Comparison of ENCODE assay signal across 20 cellular contexts in the genomic region with DNA sequence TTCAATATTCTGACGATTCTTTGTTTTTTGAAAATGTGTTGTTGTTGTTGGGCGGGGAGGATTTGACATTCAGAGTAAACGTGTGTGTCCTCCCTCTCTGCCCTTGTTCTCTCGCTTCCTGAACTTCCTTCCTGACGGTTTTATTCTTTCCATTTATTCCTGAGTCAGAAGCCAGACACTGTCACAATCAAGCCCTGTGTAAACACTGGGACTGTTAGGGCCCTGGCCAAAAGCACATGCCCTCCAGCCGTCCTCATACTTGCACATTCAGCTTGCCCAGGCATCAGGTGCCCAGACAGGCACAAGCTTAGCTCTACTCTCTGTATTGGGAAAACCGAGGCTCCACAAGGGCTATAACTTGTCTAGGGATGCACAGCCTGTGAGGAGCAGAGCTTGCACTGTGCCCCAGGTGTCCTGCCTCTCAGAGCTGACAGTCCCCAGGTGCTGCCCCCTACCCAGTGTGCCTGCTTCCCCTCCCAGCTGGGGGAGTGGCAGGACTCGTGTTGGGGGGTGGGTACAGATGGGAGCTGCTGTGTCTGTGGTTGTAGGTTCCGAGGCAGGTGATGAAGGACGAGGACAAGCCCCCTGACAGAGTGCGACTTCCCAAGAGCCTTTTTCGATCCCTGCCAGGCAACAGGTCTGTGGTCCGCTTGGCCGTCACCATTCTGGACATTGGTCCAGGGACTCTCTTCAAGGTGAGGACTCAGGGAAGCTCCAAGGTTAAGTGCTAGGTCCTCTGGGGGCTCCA. TPM values are rescaled to one million over a fixed set of nuclear protein-coding genes. Genes with fewer than 3 reads are reported as not detected.
DNase-seq lines count a peak whose midpoint lies in the region; ATAC-seq and TF ChIP-seq lines count a peak whose summit lies in the region.
"Had no signal": no experiment of that assay in that cellular context is flagged by ENCODE, and none has a peak within 500 bp of the region (broad histone marks: within the 10 kb centered on the region; RNA-seq: fewer than 3 reads in every experiment).

No MANE protein-coding gene starts in this region.

- H3K4me1 ChIP-seq in right atrium auricular region = peaks cover 0 to 9% of the 10 kb centered on the region in 2 donors
- peaks cover 20% of the 10 kb centered on the region for H3K4me1 ChIP-seq in body of pancreas
- peaks cover 0 to 28% of the 10 kb centered on the region in 2 donors for H3K4me1 ChIP-seq in left lung
- H3K4me1 ChIP-seq: adrenal gland, foreskin keratinocyte, Peyer's patch, psoas muscle had no signal

- ATAC-seq in Right ventricle myocardium superior (ENCODE audit: poor library complexity) (peak; percentile 83), body of pancreas (peak; percentile 96), left lung (peak; percentile 65), GM18873 (IDR thresholded peaks at IDR 0.05; ENCODE audit: low FRiP score, unreplicated experiment) (no peak)
- ATAC-seq: foreskin keratinocyte; naive thymus-derived CD4-positive, alpha-beta T cell had no signal

- no peak for TF ChIP-seq POLR2A in body of pancreas (IDR thresholded peaks at IDR 0.05)

- H3K27me3 ChIP-seq in right atrium auricular region (no peaks in the 10 kb centered on the region), body of pancreas (no peaks in the 10 kb centered on the region), left lung (no peaks in the 10 kb centered on the region)
- H3K27me3 ChIP-seq: adrenal gland, Peyer's patch had no signal

- no peak for DNase-seq in Right ventricle myocardium superior
- DNase-seq in right atrium auricular region (ENCODE audit: low spot score) = no peak
- DNase-seq in body of pancreas = peak; percentile 76 to 89 (median 86)
- no peak for DNase-seq in left lung
- no peak for DNase-seq in NCI-H146 (lab: John Stamatoyannopoulos, UW)
- DNase-seq in activated CD4-positive, alpha-beta T cell treated with anti-CD3 and anti-CD28 coated beads, Interleukin-2, amount 50 U/mL, for 48 hours = no peak
- no peak for DNase-seq in GM03348 (ENCODE audit: low spot score)
- DNase-seq: adrenal gland; foreskin keratinocyte; MM.1S; naive thymus-derived CD4-positive, alpha-beta T cell; NCI-H187 treated with DMSO at 0.1 percent for 48 hours; NCI-H526; Peyer's patch; psoas muscle; T-helper 1 cell had no signal

- H3K36me3 ChIP-seq in right atrium auricular region (no peaks in the 10 kb centered on the region), body of pancreas (replicated peaks in 1 of 2; ENCODE audit: insufficient read depth in 1 of 2, low read depth in 2 of 2) (no peaks in the 10 kb centered on the region), left lung (peaks cover 0 to 14% of the 10 kb centered on the region in 2 donors)
- H3K36me3 ChIP-seq: adrenal gland, Peyer's patch had no signal

- WGBS in body of pancreas, 2 donors = 14 to 42% methylated on average over 9 to 14 of the region's 14 CpGs

- intact Hi-C loops in Right ventricle myocardium superior (cut with DNase I) (no loop called here), body of pancreas (cut with DNase I) (no loop called here), left lung (cut with DNase I) (no loop called here)

- no peak for TF ChIP-seq CTCF in right atrium auricular region (IDR thresholded peaks at IDR 0.05)
- TF ChIP-seq CTCF in body of pancreas (IDR thresholded peaks at IDR 0.05) = peak in 1 of 7 experiments; percentile 13
- no peak for TF ChIP-seq CTCF in left lung (IDR thresholded peaks at IDR 0.05)

- H3K9me3 ChIP-seq in right atrium auricular region (no peaks in the 10 kb centered on the region), body of pancreas (no peaks in the 10 kb centered on the region), left lung (no peaks in the 10 kb centered on the region)
- H3K9me3 ChIP-seq: adrenal gland, Peyer's patch, psoas muscle had no signal

- H3K27ac ChIP-seq in right atrium auricular region = no peak overlapping the region
- H3K27ac ChIP-seq in body of pancreas = peak overlapping the region in 3 of 4 donors; percentile 31 to 55 (median 43)
- no peak overlapping the region for H3K27ac ChIP-seq in left lung
- H3K27ac ChIP-seq: adrenal gland, foreskin keratinocyte, Peyer's patch, psoas muscle had no signal

- no peak overlapping the region for H3K4me3 ChIP-seq in right atrium auricular region
- H3K4me3 ChIP-seq in body of pancreas = no peak overlapping the region
- no peak overlapping the region for H3K4me3 ChIP-seq in left lung
- H3K4me3 ChIP-seq: adrenal gland, Peyer's patch, psoas muscle had no signal

RNA-seq across cellular contexts. Expression of gene ADGRG3, which starts 9.7 kb away (rescaled TPM):
- 0.48 TPM for total RNA-seq in Right ventricle myocardium superior
- total RNA-seq in right atrium auricular region = 1 to 10 TPM in 1 of 2 donors, under 1 TPM in 1; 0.75 to 1.0 TPM
- 1 to 10 TPM; 2.0 to 6.0 TPM for total RNA-seq in body of pancreas
- 10 to 100 TPM in 1 of 2 donors, 1 to 10 TPM in 1; 1.1 to 29.8 TPM for total RNA-seq in left lung
- total RNA-seq: activated T-helper 1 cell treated with anti-CD3 and anti-CD28 coated beads, Interleukin-12 subunit alpha, Interleukin-12 subunit beta, Interleukin-2, Interleukin-4 antibody, amounts not matched to agents 30 ng/mL and 10 ng/mL and 1 ng/mL, durations not matched to agents 14 hours and 24 hours and 36 hours; chondrocyte; foreskin keratinocyte had no signal

RNA-seq across cellular contexts. Expression of gene DRC7, which starts 16.8 kb away (rescaled TPM):
- total RNA-seq in Right ventricle myocardium superior (not detected), right atrium auricular region (not detected), body of pancreas (1 to 10 TPM in 1 of 2 donors, not detected in 1; 1.3 TPM), left lung (1 to 10 TPM in 1 of 2 donors, under 1 TPM in 1; 0.52 to 3.8 TPM)
- total RNA-seq: activated T-helper 1 cell treated with anti-CD3 and anti-CD28 coated beads, Interleukin-12 subunit alpha, Interleukin-12 subunit beta, Interleukin-2, Interleukin-4 antibody, amounts not matched to agents 30 ng/mL and 10 ng/mL and 1 ng/mL, durations not matched to agents 14 hours and 24 hours and 36 hours; adrenal gland; chondrocyte; foreskin keratinocyte; lower leg skin; naive thymus-derived CD4-positive, alpha-beta T cell; Peyer's patch; psoas muscle had no signal

RNA-seq across cellular contexts. Expression of gene ADGRG1, which starts 49.4 kb away (rescaled TPM):
- total RNA-seq in Right ventricle myocardium superior (23.0 TPM), right atrium auricular region (10 to 100 TPM; 12.6 to 25.5 TPM), body of pancreas (10 to 100 TPM; 53.7 to 61.6 TPM), left lung (10 to 100 TPM; 53.2 to 78.4 TPM)

RNA-seq across cellular contexts. Expression of gene KATNB1, which starts 57.8 kb away (rescaled TPM):
- total RNA-seq in Right ventricle myocardium superior (9.4 TPM), right atrium auricular region (10 to 100 TPM; 11.7 TPM), body of pancreas (10 to 100 TPM; 13.7 to 14.2 TPM), left lung (10 to 100 TPM; 16.6 to 20.1 TPM)

Comparison
In these comparisons a context has a peak if more than half of its experiments do, and no peak if none do; other contexts are left out.
1. DNase-seq: peak in body of pancreas (4 of 4); none in Right ventricle myocardium superior (single experiment), right atrium auricular region (single experiment), left lung (0 of 2), NCI-H146 (single experiment), activated CD4-positive, alpha-beta T cell treated with anti-CD3 and anti-CD28 coated beads, Interleukin-2, amount 50 U/mL, for 48 hours (0 of 2) and GM03348 (single experiment).
2. H3K27ac ChIP-seq: peak in body of pancreas (3 of 4); none in right atrium auricular region (0 of 2) and left lung (0 of 2).